In the genomic region with DNA sequence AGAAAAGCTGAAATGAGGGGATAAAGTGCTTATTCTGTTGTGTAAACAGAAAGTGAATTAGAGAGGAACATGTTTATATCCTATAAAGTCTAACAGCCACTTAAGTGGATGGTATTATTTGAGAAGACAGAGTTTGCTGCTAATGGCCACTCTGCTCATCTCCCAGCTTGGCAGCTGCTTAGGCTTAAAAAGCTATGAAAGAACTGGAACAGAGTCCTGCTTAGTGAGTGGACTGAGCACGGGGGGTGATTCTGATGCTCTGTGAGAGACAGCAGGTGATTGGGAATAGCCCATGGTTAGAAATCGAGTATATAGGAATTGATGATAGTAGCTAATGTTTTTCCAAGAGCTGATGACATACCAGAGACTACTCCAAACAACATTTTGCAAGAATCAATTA, we compare ENCODE assay signal across 1 cellular context.
TF ChIP-seq lines count a peak whose summit lies in the region.

No MANE protein-coding gene starts in this region.

TF ChIP-seq in GM23338, 12 proteins besides CTCF, POLR2A, EP300 and RAD21 (continued from another document):
- TF ChIP-seq CREB1 (CRISPR knock-in tag; IDR thresholded peaks at IDR 0.05; ENCODE audit: low read depth) (no peak), POLR2AphosphoS5 (IDR thresholded peaks at IDR 0.05; ENCODE audit: low read depth) (no peak), EZH2phosphoT487 (IDR thresholded peaks at IDR 0.05; ENCODE audit: unreplicated experiment) (no peak)
- TF ChIP-seq, protein P1, sequence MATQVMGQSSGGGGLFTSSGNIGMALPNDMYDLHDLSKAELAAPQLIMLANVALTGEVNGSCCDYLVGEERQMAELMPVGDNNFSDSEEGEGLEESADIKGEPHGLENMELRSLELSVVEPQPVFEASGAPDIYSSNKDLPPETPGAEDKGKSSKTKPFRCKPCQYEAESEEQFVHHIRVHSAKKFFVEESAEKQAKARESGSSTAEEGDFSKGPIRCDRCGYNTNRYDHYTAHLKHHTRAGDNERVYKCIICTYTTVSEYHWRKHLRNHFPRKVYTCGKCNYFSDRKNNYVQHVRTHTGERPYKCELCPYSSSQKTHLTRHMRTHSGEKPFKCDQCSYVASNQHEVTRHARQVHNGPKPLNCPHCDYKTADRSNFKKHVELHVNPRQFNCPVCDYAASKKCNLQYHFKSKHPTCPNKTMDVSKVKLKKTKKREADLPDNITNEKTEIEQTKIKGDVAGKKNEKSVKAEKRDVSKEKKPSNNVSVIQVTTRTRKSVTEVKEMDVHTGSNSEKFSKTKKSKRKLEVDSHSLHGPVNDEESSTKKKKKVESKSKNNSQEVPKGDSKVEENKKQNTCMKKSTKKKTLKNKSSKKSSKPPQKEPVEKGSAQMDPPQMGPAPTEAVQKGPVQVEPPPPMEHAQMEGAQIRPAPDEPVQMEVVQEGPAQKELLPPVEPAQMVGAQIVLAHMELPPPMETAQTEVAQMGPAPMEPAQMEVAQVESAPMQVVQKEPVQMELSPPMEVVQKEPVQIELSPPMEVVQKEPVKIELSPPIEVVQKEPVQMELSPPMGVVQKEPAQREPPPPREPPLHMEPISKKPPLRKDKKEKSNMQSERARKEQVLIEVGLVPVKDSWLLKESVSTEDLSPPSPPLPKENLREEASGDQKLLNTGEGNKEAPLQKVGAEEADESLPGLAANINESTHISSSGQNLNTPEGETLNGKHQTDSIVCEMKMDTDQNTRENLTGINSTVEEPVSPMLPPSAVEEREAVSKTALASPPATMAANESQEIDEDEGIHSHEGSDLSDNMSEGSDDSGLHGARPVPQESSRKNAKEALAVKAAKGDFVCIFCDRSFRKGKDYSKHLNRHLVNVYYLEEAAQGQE (IDR thresholded peaks at IDR 0.05; ENCODE audit: unreplicated experiment), result no peak
TF ChIP-seq in GM23338: peak in this region for 0.
